Comparison of ENCODE assay signal across 8 cellular contexts in the genomic region with DNA sequence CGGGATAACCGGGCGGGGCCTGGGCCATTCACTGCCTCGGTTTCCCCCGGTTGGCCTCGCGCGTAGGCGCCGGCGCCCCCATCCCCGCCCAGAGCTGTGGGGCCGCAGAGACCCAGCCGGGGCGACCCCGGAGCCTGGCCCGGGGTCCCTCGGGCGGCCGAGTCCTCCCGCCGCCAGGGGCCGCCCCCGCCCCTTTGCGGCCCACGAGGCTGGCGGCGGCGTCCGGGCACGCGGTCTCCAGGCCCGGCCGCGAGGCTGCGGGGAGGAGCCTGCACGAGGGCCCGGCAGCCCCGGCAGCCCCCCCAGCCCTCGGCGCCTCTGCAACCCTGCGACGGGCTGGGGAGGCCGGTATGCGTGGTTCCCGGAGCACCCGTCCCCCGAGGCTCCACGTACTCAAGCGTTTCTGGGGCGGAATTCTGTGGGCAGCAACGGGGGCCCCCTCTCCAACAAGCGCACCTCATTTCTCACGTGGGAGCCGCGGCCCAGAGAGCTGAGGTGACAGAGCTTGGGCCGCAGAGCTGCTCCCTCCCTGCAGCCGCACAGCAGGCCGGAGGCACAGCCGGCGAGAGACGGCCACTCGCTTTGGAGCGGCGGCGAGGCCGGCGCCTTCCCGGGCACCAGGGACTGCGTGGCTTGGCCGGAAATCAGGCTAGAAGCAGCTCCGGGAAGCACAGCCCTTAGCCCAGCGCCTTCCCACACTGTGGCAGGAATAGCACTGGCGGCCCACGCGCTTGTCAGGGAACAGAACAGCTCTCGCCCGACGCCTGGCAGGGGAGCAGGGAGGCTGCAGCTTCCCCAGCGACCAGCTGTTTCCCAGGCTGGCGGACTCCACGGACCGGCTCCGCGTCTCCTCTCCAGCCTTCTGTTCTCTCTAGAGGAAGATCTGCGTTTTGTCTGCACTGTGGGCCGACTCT. TPM values are rescaled to one million over a fixed set of nuclear protein-coding genes. Genes with fewer than 3 reads are reported as not detected.
DNase-seq lines count a peak whose midpoint lies in the region; ATAC-seq and TF ChIP-seq lines count a peak whose summit lies in the region.

No MANE protein-coding gene starts in this region.

- CTCF ChIA-PET in OCI-LY7 (lab: Charles Lee; ENCODE audit: unreplicated experiment): no interaction called here

- POLR2A ChIA-PET in OCI-LY7 (lab: Charles Lee): interaction anchor here (0.5 to 1.8 kb wide), 7 partner anchors 38 to 696 kb away, joined by 3 to 5 read pairs (median 4); a partner anchor contains a TSS

- no TSS peak for BruUV-seq in OCI-LY7 (replicated peaks; lab: Mats Ljungman, UMichigan)

- no peak for ATAC-seq in HG03565 (IDR thresholded peaks at IDR 0.05; ENCODE audit: unreplicated experiment)

- WGBS in ovary, 3 donors: 3 to 7% (median 6%) methylated on average over 30 to 87 of the region's 87 CpGs

- peaks cover 7% of the 10 kb centered on the region; the same call in 1 of the 2 replicates for H3K36me3 ChIP-seq in ACC112 (ENCODE audit: insufficient read depth, low read length)
- peaks cover 66% of the 10 kb centered on the region for H3K36me3 ChIP-seq in OCI-LY7 (ENCODE audit: insufficient read depth, low read length)
- H3K36me3 ChIP-seq in ovary: no peaks in the 10 kb centered on the region

- intact Hi-C loops in OCI-LY7 (cut with micrococcal nuclease; ENCODE audit: unreplicated experiment): no loop called here
- intact Hi-C loops in cardiac septum (cut with DNase I): loop anchor here (2.0 kb wide), 1 partner anchor 40 kb away; a partner anchor contains a TSS
- intact Hi-C loops in ovary (cut with DNase I): no loop called here

- no peak for TF ChIP-seq EP300 in ovary (IDR thresholded peaks at IDR 0.05)

- H3K4me2 ChIP-seq in OCI-LY7 (ENCODE audit: low read length): peak overlapping the region; percentile 98

- H3K4me1 ChIP-seq in ACC112 (ENCODE audit: control insufficient read depth, insufficient read depth, low read length, unreplicated experiment) (peaks cover 24% of the 10 kb centered on the region), OCI-LY7 (ENCODE audit: insufficient read depth, low read length, poor library complexity, severe bottlenecking) (peaks cover 76% of the 10 kb centered on the region), ovary (ENCODE audit: insufficient read depth) (peaks cover 7% of the 10 kb centered on the region)

- H3K4me3 ChIP-seq in ACC112 (ENCODE audit: low read depth, low read length) (peak overlapping the region; percentile 87), OCI-LY7 (ENCODE audit: low read depth, low read length, poor library complexity, severe bottlenecking) (peak overlapping the region; percentile 89), ovary (peak overlapping the region; percentile 44)

- H3K9me3 ChIP-seq in OCI-LY7 (ENCODE audit: low read length) (no peaks in the 10 kb centered on the region), ovary (no peaks in the 10 kb centered on the region)

- peaks cover 21% of the 10 kb centered on the region for H3K79me2 ChIP-seq in ACC112 (ENCODE audit: control insufficient read depth, insufficient read depth, low read length, unreplicated experiment)
- peaks cover 52% of the 10 kb centered on the region for H3K79me2 ChIP-seq in OCI-LY7 (ENCODE audit: insufficient read depth, low read depth, low read length)

- H2AFZ ChIP-seq in ACC112 (ENCODE audit: low read length, unreplicated experiment) (peak overlapping the region; percentile 83), OCI-LY7 (ENCODE audit: low read length) (no peak overlapping the region)

- peaks cover 16% of the 10 kb centered on the region; the same call in 1 of the 2 replicates for H4K20me1 ChIP-seq in OCI-LY7 (ENCODE audit: insufficient read depth, low read length)

- H3K27me3 ChIP-seq in ACC112 (ENCODE audit: insufficient read depth, low read length): no peaks in the 10 kb centered on the region
- no peaks in the 10 kb centered on the region for H3K27me3 ChIP-seq in ovary

- H3K9me2 ChIP-seq in OCI-LY7 (ENCODE audit: insufficient read depth, low read length): no peaks in the 10 kb centered on the region

- DNase-seq in OCI-LY7 (ENCODE audit: low spot score) (peak; percentile 82), cardiac septum (ENCODE audit: low spot score) (peak; percentile 90), ovary (peak in 4 of 5 donors; percentile 50 to 71 (median 57)), globus pallidus (ENCODE audit: low spot score) (no peak)
- DNase-seq in activated naive CD4-positive, alpha-beta T cell treated with anti-CD3 and anti-CD28 coated beads, Interleukin-2, amount 50 U/mL, for 16 hours: peak; percentile 64

- peak; percentile 44 for TF ChIP-seq POLR2A in GM19193 (IDR thresholded peaks at IDR 0.05; ENCODE audit: extremely low read depth, insufficient read depth, insufficient read length)
- TF ChIP-seq POLR2A in ovary (IDR thresholded peaks at IDR 0.05): no peak

- H3K27ac ChIP-seq in ACC112 (ENCODE audit: low read depth, low read length) (peak overlapping the region; percentile 58), OCI-LY7 (ENCODE audit: low read depth, low read length, poor library complexity, severe bottlenecking) (peak overlapping the region; percentile 95), ovary (peak overlapping the region; percentile 44 to 55)

- TF ChIP-seq CTCF in OCI-LY7 (conservative IDR thresholded peaks at IDR 0.05; ENCODE audit: low read length): peak; percentile 47; the same call in 1 of the 2 replicates
- peak in 1 of 3 donors; percentile 23 for TF ChIP-seq CTCF in ovary (IDR thresholded peaks at IDR 0.05)

RNA-seq across cellular contexts. Expression of a gene that starts 0.9 kb away (rescaled TPM):
- total RNA-seq in OCI-LY7 (2014; rRNA removed; shearing (Covaris generic)): 406 and 428 TPM in 2 replicates
- total RNA-seq in OCI-LY7 (2022): 286 and 306 TPM in 2 replicates
- 7.5 TPM for total RNA-seq in cardiac septum
- total RNA-seq in ovary: 10 to 100 TPM in 4 of 7 donors, 1 to 10 TPM in 3; 2.6 to 13.2 (median 10.2) TPM
- 1 to 10 TPM; 1.5 to 9.0 TPM for polyA plus RNA-seq in ovary

RNA-seq across cellular contexts. Expression of a gene that starts 40.8 kb away (rescaled TPM):
- total RNA-seq in OCI-LY7 (2014; rRNA removed; shearing (Covaris generic)): 31.9 and 37.2 TPM in 2 replicates
- total RNA-seq in OCI-LY7 (2022) (68.0 and 80.3 TPM in 2 replicates), cardiac septum (20.4 TPM), ovary (10 to 100 TPM; 26.8 to 40.2 (median 34.4) TPM)
- 10 to 100 TPM; 21.8 to 46.2 TPM for polyA plus RNA-seq in ovary

Comparison
In these comparisons a context has a peak if more than half of its experiments do, and no peak if none do; other contexts are left out.
1. RNA of a gene that starts 0.9 kb away (total RNA-seq): 286 to 428 TPM in OCI-LY7; 2.6 to 13.2 TPM in ovary and 7.5 TPM in cardiac septum (single experiment); every median in the first group is over 10 times any median in the second.
2. Peak in every context shown above with its lines, with median percentiles within 50 percentile points of each other: H3K27ac ChIP-seq and H3K4me3 ChIP-seq.